ENCODE assay signal across 2 cellular contexts in genomic region chr1:169699769-169700168, GRCh38.
TF ChIP-seq lines count a peak whose summit lies in the region.

No MANE protein-coding gene starts in this region.

TF ChIP-seq in SK-N-SH treated with all-trans-retinoic acid at 6 μM for 48 hours, 23 proteins besides CTCF, POLR2A, EP300 and RAD21:
- no peak for TF ChIP-seq RARB (CRISPR knock-in tag; IDR thresholded peaks at IDR 0.05)
- no peak for TF ChIP-seq ZFP30 (CRISPR knock-in tag; IDR thresholded peaks at IDR 0.05)
- no peak for TF ChIP-seq ZNF8 (CRISPR knock-in tag; IDR thresholded peaks at IDR 0.05)
- no peak for TF ChIP-seq GLIS3 (CRISPR knock-in tag; IDR thresholded peaks at IDR 0.05)
- no peak for TF ChIP-seq ZC3H10 (CRISPR knock-in tag; IDR thresholded peaks at IDR 0.05)
- TF ChIP-seq TCF4 (CRISPR knock-in tag; IDR thresholded peaks at IDR 0.05; ENCODE audit: borderline replicate concordance), result no peak
- TF ChIP-seq PATZ1 (CRISPR knock-in tag; IDR thresholded peaks at IDR 0.05; ENCODE audit: borderline replicate concordance), result no peak
- no peak for TF ChIP-seq ZNF565 (CRISPR knock-in tag; conservative IDR thresholded peaks at IDR 0.05; ENCODE audit: low read depth)
- no peak for TF ChIP-seq ZFP3 (CRISPR knock-in tag; IDR thresholded peaks at IDR 0.05)
- TF ChIP-seq TOX (CRISPR knock-in tag; IDR thresholded peaks at IDR 0.05; ENCODE audit: borderline replicate concordance), result no peak
- TF ChIP-seq CSRNP3 (CRISPR knock-in tag; IDR thresholded peaks at IDR 0.05), result no peak
- TF ChIP-seq CSDC2 (CRISPR knock-in tag; IDR thresholded peaks at IDR 0.05), result no peak
- TF ChIP-seq CREB5 (CRISPR knock-in tag; IDR thresholded peaks at IDR 0.05; ENCODE audit: low read depth), result no peak
- TF ChIP-seq ZNF70 (CRISPR knock-in tag; IDR thresholded peaks at IDR 0.05), result no peak

TF ChIP-seq in HepG2, 621 proteins besides CTCF, POLR2A, EP300 and RAD21:
- TF ChIP-seq RCOR2 (CRISPR knock-in tag; IDR thresholded peaks at IDR 0.05) (no peak), ZNF235 (CRISPR knock-in tag; IDR thresholded peaks at IDR 0.05; ENCODE audit: borderline replicate concordance) (no peak), ZNF788 (CRISPR knock-in tag; IDR thresholded peaks at IDR 0.05; ENCODE audit: borderline replicate concordance) (no peak), GPBP1L1 (CRISPR knock-in tag; IDR thresholded peaks at IDR 0.05) (no peak), ZXDC (CRISPR knock-in tag; IDR thresholded peaks at IDR 0.05) (no peak), ZNF20 (CRISPR knock-in tag; IDR thresholded peaks at IDR 0.05) (no peak), FIP1L1 (IDR thresholded peaks at IDR 0.05; ENCODE audit: borderline replicate concordance, insufficient read depth, low read depth, low read length) (no peak), FOXO1 (CRISPR knock-in tag; IDR thresholded peaks at IDR 0.05) (no peak), NFATC3 (CRISPR knock-in tag; IDR thresholded peaks at IDR 0.05) (no peak), SOX6 (IDR thresholded peaks at IDR 0.05) (no peak), SOX6 (CRISPR knock-in tag; IDR thresholded peaks at IDR 0.05) (no peak), NR2C2 (CRISPR knock-in tag; IDR thresholded peaks at IDR 0.05; ENCODE audit: borderline replicate concordance) (no peak), ZNF329 (CRISPR knock-in tag; IDR thresholded peaks at IDR 0.05; ENCODE audit: low read depth) (no peak), BHLHE40 (IDR thresholded peaks at IDR 0.05; ENCODE audit: low read length) (no peak), ZNF639 (CRISPR knock-in tag; conservative IDR thresholded peaks at IDR 0.05) (no peak), GRHL1 (CRISPR knock-in tag; conservative IDR thresholded peaks at IDR 0.05) (no peak), LBX2 (CRISPR knock-in tag; IDR thresholded peaks at IDR 0.05; ENCODE audit: borderline replicate concordance) (no peak), PHF5A (CRISPR knock-in tag; IDR thresholded peaks at IDR 0.05; ENCODE audit: low read depth, unreplicated experiment) (no peak), AGO1 (IDR thresholded peaks at IDR 0.05; ENCODE audit: low read depth, low read length, poor library complexity, severe bottlenecking) (no peak)
TF ChIP-seq in HepG2: peak in this region for 0.
